In genomic region chr11:129639300-129639699, GRCh38 we compare ENCODE assay signal across 9 cellular contexts.
DNase-seq lines count a peak whose midpoint lies in the region; ATAC-seq and TF ChIP-seq lines count a peak whose summit lies in the region.
"Had no signal": no experiment of that assay in that cellular context is flagged by ENCODE, and none has a peak within 500 bp of the region (broad histone marks: within the 10 kb centered on the region; RNA-seq: fewer than 3 reads in every experiment).

No MANE protein-coding gene starts in this region.

- no peaks in the 10 kb centered on the region for H3K9me3 ChIP-seq in left ventricle myocardium inferior (replicated peaks)
- H3K9me3 ChIP-seq in aorta (ENCODE audit: control insufficient read depth, low read length) = no peaks in the 10 kb centered on the region

- H3K4me3 ChIP-seq in left ventricle myocardium inferior (no peak overlapping the region), aorta (ENCODE audit: low read length in 2 of 2) (no peak overlapping the region)
- H3K4me3 ChIP-seq: skin epidermis had no signal

- no peaks in the 10 kb centered on the region for H3K4me1 ChIP-seq in left ventricle myocardium inferior
- no peaks in the 10 kb centered on the region for H3K4me1 ChIP-seq in aorta (ENCODE audit: control insufficient read depth in 1 of 2, insufficient read depth in 2 of 2, low read length in 2 of 2)

- WGBS in aorta, 2 donors = 77 to 81% methylated on average over 2 of the region's 2 CpGs

- H3K27me3 ChIP-seq in left ventricle myocardium inferior (ENCODE audit: low read depth) (peaks cover 16% of the 10 kb centered on the region), aorta (ENCODE audit: control insufficient read depth in 1 of 2, insufficient read depth in 2 of 2, low read length in 1 of 2) (no peaks in the 10 kb centered on the region)

- intact Hi-C loops in left ventricle myocardium inferior (cut with micrococcal nuclease) = no loop called here
- intact Hi-C loops in aorta (cut with DNase I) = no loop called here

- no peaks in the 10 kb centered on the region for H3K36me3 ChIP-seq in left ventricle myocardium inferior
- H3K36me3 ChIP-seq in aorta (ENCODE audit: control insufficient read depth in 1 of 2, insufficient read depth in 2 of 2, low read length in 1 of 2) = no peaks in the 10 kb centered on the region

- ATAC-seq in aorta (ENCODE audit: low FRiP score) = no peak

- H3K27ac ChIP-seq in left ventricle myocardium inferior (replicated peaks) (no peak overlapping the region), aorta (ENCODE audit: low read depth in 1 of 2, low read length in 2 of 2) (no peak overlapping the region)

- DNase-seq in GM04503 (ENCODE audit: low read depth) = peak; percentile 59
- DNase-seq in NCI-H2029 (lab: John Stamatoyannopoulos, UW) = peak; percentile 81
- DNase-seq in amniotic epithelial cell (ENCODE audit: low read depth) = peak; percentile 96
- peak; percentile 95 for DNase-seq in non-pigmented ciliary epithelial cell (ENCODE audit: low read depth)
- DNase-seq in left ventricle myocardium inferior = no peak
- DNase-seq in iPS-NIHi7 (ENCODE audit: extremely low spot score) = no peak
- no peak for DNase-seq in aorta
- no peak for DNase-seq in GM19240 (ENCODE audit: insufficient read length, low spot score)

- no peak for TF ChIP-seq CTCF in left ventricle myocardium inferior (IDR thresholded peaks at IDR 0.05; ENCODE audit: borderline replicate concordance)

Comparison
In these comparisons a context has a peak if more than half of its experiments do, and no peak if none do; other contexts are left out.
1. DNase-seq: peak in GM04503 (single experiment), NCI-H2029 (single experiment), amniotic epithelial cell (single experiment) and non-pigmented ciliary epithelial cell (single experiment); none in left ventricle myocardium inferior (single experiment), iPS-NIHi7 (single experiment), aorta (0 of 2) and GM19240 (single experiment).